Comparison of ENCODE assay signal across 17 cellular contexts in the genomic region with DNA sequence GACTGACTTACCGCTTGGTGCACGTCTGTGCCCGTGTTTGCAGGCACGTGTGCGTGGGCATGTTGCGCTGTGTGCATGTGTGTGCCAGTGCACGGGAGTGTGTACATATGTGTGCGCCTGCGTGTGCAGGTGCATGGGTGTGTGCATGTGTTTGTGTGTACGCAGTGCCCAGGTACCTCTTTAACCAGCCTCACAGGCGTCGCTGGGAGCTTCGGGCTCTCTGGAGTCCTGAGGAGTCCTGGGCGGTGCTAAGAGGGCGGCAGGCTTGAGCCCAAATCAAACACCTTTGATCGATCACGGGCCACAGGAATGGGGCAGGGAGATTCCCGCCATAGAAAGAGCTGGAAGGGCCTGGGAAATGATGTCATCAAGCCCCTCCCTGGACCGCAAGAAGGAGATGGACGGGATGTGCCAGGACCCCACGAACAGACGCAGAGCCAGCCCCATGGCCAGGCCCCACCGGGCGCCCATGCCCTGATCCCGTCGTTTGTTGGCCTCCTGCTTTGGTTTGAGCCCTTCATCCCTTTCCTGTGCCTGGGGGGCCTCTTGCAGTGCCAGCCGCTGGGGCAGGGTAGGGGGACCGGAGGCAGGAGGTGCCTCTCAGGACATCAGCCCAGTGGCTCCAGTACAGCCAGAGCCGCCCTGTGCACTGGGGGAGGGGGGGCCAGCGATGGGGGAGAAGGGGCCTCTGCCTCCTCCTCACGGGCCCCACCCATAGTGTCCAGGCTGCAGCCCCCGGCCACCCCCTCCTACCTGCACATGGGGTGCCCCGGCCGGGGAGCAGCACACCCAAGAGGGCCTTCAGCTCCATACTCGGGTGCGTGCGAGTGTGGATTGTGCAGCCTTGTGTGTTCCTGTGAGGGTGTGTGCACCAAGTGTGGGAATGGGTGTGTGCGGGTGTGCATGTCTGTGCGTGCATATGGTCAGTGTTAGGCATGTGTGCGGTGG. TPM values are rescaled to one million over a fixed set of nuclear protein-coding genes. Genes with fewer than 3 reads are reported as not detected.
DNase-seq lines count a peak whose midpoint lies in the region; ATAC-seq and TF ChIP-seq lines count a peak whose summit lies in the region.
"Had no signal": no experiment of that assay in that cellular context is flagged by ENCODE, and none has a peak within 500 bp of the region (broad histone marks: within the 10 kb centered on the region; RNA-seq: fewer than 3 reads in every experiment).

No MANE protein-coding gene starts in this region.

- H3K4me3 ChIP-seq in suprapubic skin = no peak overlapping the region
- H3K4me3 ChIP-seq: BLaER1 treated with 17β-estradiol and CSF1 and Interleukin-3, amounts not matched to agents 10 nM and 100 nM; HAP-1 had no signal

- TF ChIP-seq EP300 in suprapubic skin (IDR thresholded peaks at IDR 0.05) = no peak

- 80% methylated on average over 35 of the region's 40 CpGs for WGBS in suprapubic skin

- TF ChIP-seq CTCF in endothelial cell (IDR thresholded peaks at IDR 0.05; ENCODE audit: unreplicated experiment) (no peak), suprapubic skin (IDR thresholded peaks at IDR 0.05) (no peak)

- ATAC-seq in natural killer cell treated with Interleukin-12 subunit alpha and Interleukin-12 subunit beta and Interleukin-15 and Interleukin-18, amount 100 ng/mL, for 72 hours = peak in 1 of 2 donors; percentile 3
- no peak for ATAC-seq in GM21737 (IDR thresholded peaks at IDR 0.05; ENCODE audit: unreplicated experiment)
- ATAC-seq in HG02678 (IDR thresholded peaks at IDR 0.05; ENCODE audit: unreplicated experiment) = no peak
- ATAC-seq in GM18505 (IDR thresholded peaks at IDR 0.05; ENCODE audit: unreplicated experiment) = no peak
- ATAC-seq: Panc1 had no signal

- peaks cover 16% of the 10 kb centered on the region for H3K27me3 Mint-ChIP-seq in endothelial cell (ENCODE audit: unreplicated experiment)
- peaks cover 0 to 6% of the 10 kb centered on the region in 2 donors for H3K27me3 Mint-ChIP-seq in natural killer cell treated with Interleukin-12 subunit alpha and Interleukin-12 subunit beta and Interleukin-15 and Interleukin-18, amount 100 ng/mL, for 72 hours

- H3K27ac ChIP-seq in suprapubic skin = no peak overlapping the region
- H3K27ac ChIP-seq: BLaER1 treated with 17β-estradiol and CSF1 and Interleukin-3, amounts not matched to agents 10 nM and 100 nM had no signal

- no peaks in the 10 kb centered on the region for H3K36me3 ChIP-seq in suprapubic skin
- H3K36me3 ChIP-seq: BLaER1 treated with 17β-estradiol and CSF1 and Interleukin-3, amounts not matched to agents 10 nM and 100 nM; HAP-1 had no signal

- H3K27me3 ChIP-seq in suprapubic skin = peaks cover 47% of the 10 kb centered on the region

- peak overlapping the region; percentile 43 for H3K27ac Mint-ChIP-seq in endothelial cell (ENCODE audit: unreplicated experiment)
- no peak overlapping the region for H3K27ac Mint-ChIP-seq in natural killer cell treated with Interleukin-12 subunit alpha and Interleukin-12 subunit beta and Interleukin-15 and Interleukin-18, amount 100 ng/mL, for 72 hours
- H3K27ac Mint-ChIP-seq: IgD-negative memory B cell had no signal

- H3K4me1 Mint-ChIP-seq in endothelial cell (ENCODE audit: unreplicated experiment) = no peaks in the 10 kb centered on the region
- no peaks in the 10 kb centered on the region for H3K4me1 Mint-ChIP-seq in natural killer cell treated with Interleukin-12 subunit alpha and Interleukin-12 subunit beta and Interleukin-15 and Interleukin-18, amount 100 ng/mL, for 72 hours (ENCODE audit: low read depth in 2 of 2)

- no peaks in the 10 kb centered on the region for H3K36me3 Mint-ChIP-seq in endothelial cell (ENCODE audit: low read depth, unreplicated experiment)
- no peaks in the 10 kb centered on the region for H3K36me3 Mint-ChIP-seq in natural killer cell treated with Interleukin-12 subunit alpha and Interleukin-12 subunit beta and Interleukin-15 and Interleukin-18, amount 100 ng/mL, for 72 hours
- H3K36me3 Mint-ChIP-seq: IgD-negative memory B cell had no signal

- H3K9me3 Mint-ChIP-seq in endothelial cell (ENCODE audit: unreplicated experiment) = no peaks in the 10 kb centered on the region
- H3K9me3 Mint-ChIP-seq in natural killer cell treated with Interleukin-12 subunit alpha and Interleukin-12 subunit beta and Interleukin-15 and Interleukin-18, amount 100 ng/mL, for 72 hours = no peaks in the 10 kb centered on the region
- H3K9me3 Mint-ChIP-seq: IgD-negative memory B cell had no signal

- H3K9me3 ChIP-seq in suprapubic skin = no peaks in the 10 kb centered on the region
- H3K9me3 ChIP-seq: BLaER1 treated with 17β-estradiol and CSF1 and Interleukin-3, amounts not matched to agents 10 nM and 100 nM; HAP-1 had no signal

- no peak overlapping the region for H3K4me3 Mint-ChIP-seq in endothelial cell (ENCODE audit: unreplicated experiment)
- no peak overlapping the region for H3K4me3 Mint-ChIP-seq in natural killer cell treated with Interleukin-12 subunit alpha and Interleukin-12 subunit beta and Interleukin-15 and Interleukin-18, amount 100 ng/mL, for 72 hours
- H3K4me3 Mint-ChIP-seq: IgD-negative memory B cell had no signal

- H3K4me1 ChIP-seq in suprapubic skin = peaks cover 6% of the 10 kb centered on the region
- H3K4me1 ChIP-seq: HAP-1 had no signal

- TF ChIP-seq POLR2A in suprapubic skin (IDR thresholded peaks at IDR 0.05) = no peak
- TF ChIP-seq POLR2A in GM18505 (IDR thresholded peaks at IDR 0.05; ENCODE audit: borderline replicate concordance, extremely low read depth, insufficient read depth, insufficient read length) = no peak

- DNase-seq in activated effector memory CD4-positive, alpha-beta T cell treated with anti-CD3 and anti-CD28 coated beads, Interleukin-2, amount 50 U/mL, for 16 hours = peak; percentile 56
- no peak for DNase-seq in activated effector memory CD4-positive, alpha-beta T cell treated with Interleukin-2 at 50 U/mL for 16 hours
- DNase-seq in endothelial cell (ENCODE audit: low spot score) = no peak
- peak; percentile 58 for DNase-seq in natural killer cell treated with Interleukin-12 subunit alpha and Interleukin-12 subunit beta and Interleukin-15 and Interleukin-18, amount 100 ng/mL, for 72 hours (ENCODE audit: low spot score)
- peak; percentile 46 to 69 for DNase-seq in suprapubic skin (ENCODE audit: low spot score in 2 of 2)
- DNase-seq: DMS 273 treated with DMSO at 0.1 percent for 48 hours, NCI-H1417, NCI-H2029, NCI-H2171 treated with DMSO at 0.1 percent for 48 hours, NCI-H774 had no signal

RNA-seq across cellular contexts. Expression of a gene that starts 5.8 kb away (rescaled TPM):
- total RNA-seq in endothelial cell (ENCODE audit: unreplicated experiment) (1.3 TPM), suprapubic skin (1 to 10 TPM in 1 of 4 donors, under 1 TPM in 3; 0.08 to 2.5 (median 0.58) TPM)
- under 1 TPM; 0.05 to 0.36 TPM for total RNA-seq in natural killer cell treated with Interleukin-12 subunit alpha and Interleukin-12 subunit beta and Interleukin-15 and Interleukin-18, amount 100 ng/mL, for 72 hours

Comparison
In these comparisons a context has a peak if more than half of its experiments do, and no peak if none do; other contexts are left out.
1. DNase-seq: peak in activated effector memory CD4-positive, alpha-beta T cell treated with anti-CD3 and anti-CD28 coated beads, Interleukin-2, amount 50 U/mL, for 16 hours (single experiment), natural killer cell treated with Interleukin-12 subunit alpha and Interleukin-12 subunit beta and Interleukin-15 and Interleukin-18, amount 100 ng/mL, for 72 hours (single experiment) and suprapubic skin (2 of 2); none in activated effector memory CD4-positive, alpha-beta T cell treated with Interleukin-2 at 50 U/mL for 16 hours (single experiment) and endothelial cell (single experiment).